In the genomic region with DNA sequence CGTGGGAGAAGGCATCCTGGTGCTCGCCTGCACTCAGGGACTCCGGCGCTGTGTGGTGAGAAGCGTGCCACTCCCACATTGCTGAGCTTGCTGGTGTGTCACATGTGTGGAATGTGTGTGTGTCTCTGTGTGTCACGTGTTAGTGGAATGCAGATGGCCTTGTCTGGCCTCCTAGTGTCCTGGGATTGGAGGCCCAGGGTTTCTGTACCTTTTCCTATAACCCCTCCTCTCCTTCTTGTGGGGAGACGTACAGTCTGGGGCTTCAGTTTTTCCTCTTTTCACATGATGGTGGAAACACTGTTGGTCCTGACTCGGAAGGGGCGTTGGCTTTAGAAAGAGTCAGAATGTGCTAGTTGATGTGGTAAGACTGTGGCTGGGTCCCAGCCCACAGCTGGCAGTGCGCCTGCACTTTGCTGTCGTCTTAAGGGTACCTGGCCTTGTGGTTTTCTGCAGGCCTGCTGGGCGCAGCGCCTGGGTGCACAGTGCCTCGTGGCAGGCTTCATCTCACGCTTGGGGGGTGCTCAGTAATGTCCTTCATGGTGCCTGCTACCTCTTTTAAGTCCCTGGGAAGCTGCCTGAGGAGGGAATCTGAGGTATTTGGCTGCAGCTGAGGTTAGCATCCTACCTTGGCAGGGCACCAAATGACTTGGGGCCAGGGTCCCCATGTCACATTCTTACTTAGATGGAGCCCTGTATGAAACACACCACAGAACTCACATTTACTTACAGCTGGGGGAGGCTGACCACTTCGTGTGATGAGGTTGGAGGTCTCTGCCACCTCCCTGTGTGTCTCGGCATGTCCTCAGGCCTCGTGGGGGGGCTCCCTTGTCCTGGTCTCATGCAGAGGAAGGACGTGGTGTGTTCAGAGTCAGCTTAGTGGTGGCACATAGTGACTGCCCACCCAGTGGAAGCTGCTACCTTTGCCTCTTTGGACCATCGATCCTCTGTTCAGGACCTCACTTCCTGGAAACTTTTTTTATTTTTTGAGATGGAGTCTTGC, we compare ENCODE assay signal across 1 cellular context.
TF ChIP-seq lines count a peak whose summit lies in the region.

No MANE protein-coding gene starts in this region.

TF ChIP-seq in IMR-90, 13 proteins besides CTCF, POLR2A, EP300 and RAD21 (continued from another document):
- TF ChIP-seq, protein P1, sequence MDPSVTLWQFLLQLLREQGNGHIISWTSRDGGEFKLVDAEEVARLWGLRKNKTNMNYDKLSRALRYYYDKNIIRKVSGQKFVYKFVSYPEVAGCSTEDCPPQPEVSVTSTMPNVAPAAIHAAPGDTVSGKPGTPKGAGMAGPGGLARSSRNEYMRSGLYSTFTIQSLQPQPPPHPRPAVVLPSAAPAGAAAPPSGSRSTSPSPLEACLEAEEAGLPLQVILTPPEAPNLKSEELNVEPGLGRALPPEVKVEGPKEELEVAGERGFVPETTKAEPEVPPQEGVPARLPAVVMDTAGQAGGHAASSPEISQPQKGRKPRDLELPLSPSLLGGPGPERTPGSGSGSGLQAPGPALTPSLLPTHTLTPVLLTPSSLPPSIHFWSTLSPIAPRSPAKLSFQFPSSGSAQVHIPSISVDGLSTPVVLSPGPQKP (IDR thresholded peaks at IDR 0.05; ENCODE audit: borderline replicate concordance, low read depth, low read length) = no peak
- TF ChIP-seq MXI1 (IDR thresholded peaks at IDR 0.05; ENCODE audit: borderline replicate concordance, low read depth, low read length) (peak; percentile 97), SMC3 (IDR thresholded peaks at IDR 0.05; ENCODE audit: low read depth, low read length) (0 out of 2 replicates have a peak, but pooled peaks have one; percentile 17), MAFK (IDR thresholded peaks at IDR 0.05; ENCODE audit: low read depth, low read length) (peak; percentile 76)
